ENCODE assay signal across 8 cellular contexts in the genomic region with DNA sequence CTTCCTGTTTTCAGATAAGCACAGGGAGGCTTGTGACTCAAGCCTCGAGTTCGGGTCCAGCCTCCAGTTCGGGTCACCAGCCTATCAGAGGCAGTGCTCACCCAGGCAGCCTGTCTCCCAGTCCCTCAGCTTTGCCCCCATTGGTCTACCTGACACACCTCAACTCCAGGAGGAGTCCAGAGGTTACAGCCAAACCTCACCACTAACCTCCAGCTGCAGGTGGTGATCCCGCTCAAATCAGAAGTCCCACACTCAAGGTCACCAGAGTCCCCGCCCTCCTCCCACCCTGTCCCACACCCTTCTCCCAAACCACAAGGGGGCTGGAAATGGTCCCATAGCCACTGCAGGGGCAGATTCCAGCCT. TPM values are rescaled to one million over a fixed set of nuclear protein-coding genes. Genes with fewer than 3 reads are reported as not detected.
A peak's percentile ranks its signal among the peaks of the same experiment; 100 is the strongest.
DNase-seq lines count a peak whose midpoint lies in the region; ATAC-seq and TF ChIP-seq lines count a peak whose summit lies in the region.

No MANE protein-coding gene starts in this region.

- no TSS peak for BruUV-seq in mammary epithelial cell (replicated peaks; lab: Mats Ljungman, UMichigan)

- H2AFZ ChIP-seq in mammary epithelial cell (ENCODE audit: low read depth, low read length): no peak overlapping the region

- H4K20me1 ChIP-seq in mammary epithelial cell (ENCODE audit: insufficient read depth, low read length): no peaks in the 10 kb centered on the region

- no peaks in the 10 kb centered on the region for H3K79me2 ChIP-seq in mammary epithelial cell (ENCODE audit: insufficient read depth, low read length)

- TF ChIP-seq CTCF in RWPE2 (IDR thresholded peaks at IDR 0.05; ENCODE audit: poor library complexity, severe bottlenecking) (no peak), upper lobe of right lung (IDR thresholded peaks at IDR 0.05) (no peak), mammary epithelial cell (conservative IDR thresholded peaks at IDR 0.05 in 1 of 2, IDR thresholded peaks at IDR 0.05 in 1 of 2; ENCODE audit: extremely low read depth in 1 of 2, insufficient read depth in 1 of 2, low read depth in 1 of 2, low read length in 2 of 2) (no peak)

- CTCF ChIA-PET in mammary epithelial cell (lab: Charles Lee; ENCODE audit: low non-redundant PET): interaction anchor here (0.6 kb wide), 1 partner anchor 70 kb away, joined by 7 read pairs; no protein-coding TSS in a partner anchor

- H3K9ac ChIP-seq in iPS-18a (ENCODE audit: low read length): no peak overlapping the region
- no peak overlapping the region for H3K9ac ChIP-seq in mammary epithelial cell (ENCODE audit: insufficient read depth, low read length)

- peak; percentile 30 for DNase-seq in stimulated activated CD4-positive, alpha-beta T cell treated with anti-CD3 and anti-CD28 coated beads, Interleukin-1b, Interleukin-23, amount 100 ng/mL, for 48 hours
- no peak for DNase-seq in stimulated activated CD4-positive, alpha-beta T cell treated with anti-CD3 and anti-CD28 coated beads, Interleukin-4, amount 100 ng/mL, for 1 hour
- DNase-seq in RWPE2 (ENCODE audit: low spot score) (no peak), upper lobe of right lung (no peak), mammary epithelial cell (no peak), aorta (no peak)

- no peaks in the 10 kb centered on the region for H3K36me3 ChIP-seq in RWPE2 (ENCODE audit: low read depth)
- H3K36me3 ChIP-seq in iPS-18a (ENCODE audit: control insufficient read depth, low read depth, low read length): peaks cover 19% of the 10 kb centered on the region
- no peaks in the 10 kb centered on the region for H3K36me3 ChIP-seq in upper lobe of right lung
- no peaks in the 10 kb centered on the region for H3K36me3 ChIP-seq in mammary epithelial cell (ENCODE audit: insufficient read depth, low read length)
- H3K36me3 ChIP-seq in aorta (ENCODE audit: control insufficient read depth in 1 of 2, insufficient read depth in 2 of 2, low read length in 1 of 2): no peaks in the 10 kb centered on the region

- intact Hi-C loops in upper lobe of right lung (cut with DNase I): no loop called here
- intact Hi-C loops in mammary epithelial cell (cut with micrococcal nuclease): no loop called here
- intact Hi-C loops in aorta (cut with DNase I): no loop called here

- peak; percentile 48 for ATAC-seq in RWPE2 (ENCODE audit: low read depth)
- ATAC-seq in upper lobe of right lung: no peak
- ATAC-seq in aorta (ENCODE audit: low FRiP score): no peak
- no peak for ATAC-seq in GM21717 (IDR thresholded peaks at IDR 0.05; ENCODE audit: unreplicated experiment)

- dilution Hi-C loops in mammary epithelial cell (cut with HindIII; ENCODE audit: low sequenced_read_pairs): no loop called here

- H3K4me3 ChIP-seq in RWPE2 (ENCODE audit: severe bottlenecking): peak overlapping the region; percentile 47
- H3K4me3 ChIP-seq in iPS-18a (ENCODE audit: low read length): peak overlapping the region; percentile 62
- H3K4me3 ChIP-seq in upper lobe of right lung: peak overlapping the region; percentile 72
- H3K4me3 ChIP-seq in mammary epithelial cell (replicated peaks in 1 of 3; ENCODE audit: insufficient read depth in 1 of 3, low read depth in 2 of 3, low read length in 3 of 3): no peak overlapping the region
- no peak overlapping the region for H3K4me3 ChIP-seq in aorta (ENCODE audit: low read length in 2 of 2)

- no peak overlapping the region for H3K4me2 ChIP-seq in mammary epithelial cell (ENCODE audit: insufficient read depth, low read depth, low read length)

- in situ Hi-C loops in mammary epithelial cell (cut with MboI; ENCODE audit: low sequenced_read_pairs in 2 of 2): no loop called here

- 78% methylated on average over 3 of the region's 5 CpGs for WGBS in mammary epithelial cell (ENCODE audit: low coverage, missing lambda C conversion rate)
- 62 to 63% methylated on average over 5 of the region's 5 CpGs for WGBS in aorta, 2 donors

- H3K27me3 ChIP-seq in RWPE2 (ENCODE audit: insufficient read depth, poor library complexity, severe bottlenecking) (no peaks in the 10 kb centered on the region), iPS-18a (ENCODE audit: control insufficient read depth, insufficient read depth, low read length) (peaks cover 26% of the 10 kb centered on the region), upper lobe of right lung (no peaks in the 10 kb centered on the region), mammary epithelial cell (ENCODE audit: insufficient read depth, low read length) (peaks cover 12% of the 10 kb centered on the region), aorta (ENCODE audit: control insufficient read depth in 1 of 2, insufficient read depth in 2 of 2, low read length in 1 of 2) (no peaks in the 10 kb centered on the region)

- H3K4me1 ChIP-seq in RWPE2 (ENCODE audit: insufficient read depth, poor library complexity, severe bottlenecking) (peaks cover 4% of the 10 kb centered on the region), iPS-18a (ENCODE audit: control insufficient read depth, low read depth, low read length) (peaks cover 32% of the 10 kb centered on the region), upper lobe of right lung (peaks cover 36% of the 10 kb centered on the region), mammary epithelial cell (ENCODE audit: insufficient read depth, low read length) (peaks cover 12% of the 10 kb centered on the region), aorta (ENCODE audit: control insufficient read depth in 1 of 2, insufficient read depth in 2 of 2, low read length in 2 of 2) (no peaks in the 10 kb centered on the region)

- H3K27ac ChIP-seq in RWPE2 (ENCODE audit: poor library complexity, severe bottlenecking) (no peak overlapping the region), iPS-18a (ENCODE audit: low read length) (no peak overlapping the region), upper lobe of right lung (peak overlapping the region; percentile 93), mammary epithelial cell (ENCODE audit: insufficient read depth, low read depth, low read length) (no peak overlapping the region), aorta (ENCODE audit: low read depth in 1 of 2, low read length in 2 of 2) (no peak overlapping the region)

- H3K9me3 ChIP-seq in RWPE2 (ENCODE audit: severe bottlenecking) (no peaks in the 10 kb centered on the region), iPS-18a (ENCODE audit: control insufficient read depth, low read depth, low read length) (no peaks in the 10 kb centered on the region), upper lobe of right lung (no peaks in the 10 kb centered on the region), mammary epithelial cell (replicated peaks; ENCODE audit: insufficient read depth, low read length) (no peaks in the 10 kb centered on the region), aorta (ENCODE audit: control insufficient read depth, low read length) (no peaks in the 10 kb centered on the region)

RNA-seq across cellular contexts. Expression of a gene that starts 42.1 kb away (rescaled TPM):
- 35.4 TPM for total RNA-seq in upper lobe of right lung
- 10 to 100 TPM; 18.3 to 21.7 TPM for total RNA-seq in mammary epithelial cell
- 14.3 TPM for polyA plus RNA-seq in mammary epithelial cell
- 20.8 TPM for polyA minus RNA-seq in mammary epithelial cell
- total RNA-seq in aorta: 10 to 100 TPM; 12.8 to 28.0 TPM
- polyA plus RNA-seq in aorta: 10 to 100 TPM in 1 of 2 donors, 1 to 10 TPM in 1; 8.0 to 15.7 TPM

Comparison
In these comparisons a context has a peak if more than half of its experiments do, and no peak if none do; other contexts are left out.
1. H3K4me3 ChIP-seq: peak in RWPE2 (single experiment), iPS-18a (single experiment) and upper lobe of right lung (single experiment); none in mammary epithelial cell (0 of 3) and aorta (0 of 2).